ENCODE assay signal across 10 cellular contexts in genomic region chr1:173473599-173474011, GRCh38. TPM values are rescaled to one million over a fixed set of nuclear protein-coding genes. Genes with fewer than 3 reads are reported as not detected.
DNase-seq lines count a peak whose midpoint lies in the region; ATAC-seq and TF ChIP-seq lines count a peak whose summit lies in the region.
"Had no signal": no experiment of that assay in that cellular context is flagged by ENCODE, and none has a peak within 500 bp of the region (broad histone marks: within the 10 kb centered on the region; RNA-seq: fewer than 3 reads in every experiment).

No MANE protein-coding gene starts in this region.

- no peaks in the 10 kb centered on the region for H3K27me3 Mint-ChIP-seq in endodermal cell (ENCODE audit: insufficient read depth)
- H3K27me3 Mint-ChIP-seq in naive thymus-derived CD8-positive, alpha-beta T cell = no peaks in the 10 kb centered on the region

- no peaks in the 10 kb centered on the region for H3K9me2 ChIP-seq in Karpas-422 (replicated peaks; ENCODE audit: insufficient read depth, low read length)

- no peak overlapping the region for H3K9ac ChIP-seq in endodermal cell (ENCODE audit: extremely low read depth, low read length, poor library complexity, severe bottlenecking)
- no peak overlapping the region for H3K9ac ChIP-seq in Karpas-422 (ENCODE audit: low read length)
- H3K9ac ChIP-seq: parathyroid adenoma had no signal

- H3K4me3 Mint-ChIP-seq in endodermal cell = peak overlapping the region; percentile 97
- peak overlapping the region in 6 of 10 donors; percentile 7 to 87 (median 60) for H3K4me3 Mint-ChIP-seq in naive thymus-derived CD8-positive, alpha-beta T cell

- H3K4me2 ChIP-seq in Karpas-422 (ENCODE audit: low read depth, low read length, poor library complexity, severe bottlenecking) = no peak overlapping the region

- peak overlapping the region; percentile 69 for H3K4me3 ChIP-seq in endodermal cell (ENCODE audit: low read length)
- no peak overlapping the region for H3K4me3 ChIP-seq in Karpas-422 (ENCODE audit: low read length)

- H3K9me3 ChIP-seq in endodermal cell (ENCODE audit: control insufficient read depth, low read length) (peaks cover 50% of the 10 kb centered on the region), Karpas-422 (ENCODE audit: low read length) (peaks cover 5% of the 10 kb centered on the region)

- 81 to 92% methylated on average over 2 of the region's 2 CpGs for WGBS in endodermal cell (ENCODE audit: insufficient coverage in 1 of 2, insufficient read length in 1 of 2), 2 experiments

- peaks cover 38% of the 10 kb centered on the region for H3K36me3 ChIP-seq in endodermal cell (ENCODE audit: control insufficient read depth, insufficient read depth, low read length)
- H3K36me3 ChIP-seq in Karpas-422 (ENCODE audit: insufficient read depth, low read length) = peaks cover 12% of the 10 kb centered on the region; the same call in 1 of the 2 replicates

- peaks cover 4% of the 10 kb centered on the region for H3K4me1 ChIP-seq in endodermal cell (ENCODE audit: control insufficient read depth, insufficient read depth, low read length)
- peaks cover 19% of the 10 kb centered on the region for H3K4me1 ChIP-seq in Karpas-422 (ENCODE audit: low read length)
- H3K4me1 ChIP-seq: parathyroid adenoma had no signal

- DNase-seq in AG20443 (ENCODE audit: low spot score) = peak; percentile 40
- peak; percentile 28 for DNase-seq in NCI-H226
- no peak for DNase-seq in endodermal cell
- DNase-seq in naive thymus-derived CD8-positive, alpha-beta T cell = no peak
- no peak for DNase-seq in Karpas-422
- DNase-seq in NCI-H1436 treated with DMSO at 0.1 percent for 48 hours (lab: John Stamatoyannopoulos, UW) = no peak
- DNase-seq in effector CD4-positive, alpha-beta T cell = no peak
- DNase-seq: NCI-H1694 had no signal

- H3K4me1 Mint-ChIP-seq in endodermal cell = peaks cover 19% of the 10 kb centered on the region
- peaks cover 24 to 42% (median 42%) of the 10 kb centered on the region in 4 donors for H3K4me1 Mint-ChIP-seq in naive thymus-derived CD8-positive, alpha-beta T cell

- POLR2A ChIA-PET in naive thymus-derived CD8-positive, alpha-beta T cell (lab: Charles Lee) = no interaction called here

- peaks cover 41% of the 10 kb centered on the region for H3K79me2 ChIP-seq in Karpas-422 (ENCODE audit: low read length)

- H3K27ac ChIP-seq in endodermal cell (ENCODE audit: low read depth, low read length) = no peak overlapping the region
- no peak overlapping the region for H3K27ac ChIP-seq in Karpas-422 (ENCODE audit: low read length)
- H3K27ac ChIP-seq: parathyroid adenoma had no signal

- H3K36me3 Mint-ChIP-seq in endodermal cell (ENCODE audit: low read depth) = peaks cover 55% of the 10 kb centered on the region
- peaks cover 36 to 43% (median 36%) of the 10 kb centered on the region in 3 donors for H3K36me3 Mint-ChIP-seq in naive thymus-derived CD8-positive, alpha-beta T cell

- peak overlapping the region; percentile 99 for H3K27ac Mint-ChIP-seq in endodermal cell
- H3K27ac Mint-ChIP-seq in naive thymus-derived CD8-positive, alpha-beta T cell = peak overlapping the region in 7 of 10 donors; percentile 18 to 88 (median 25)

- no peak for ATAC-seq in naive thymus-derived CD8-positive, alpha-beta T cell
- no peak for ATAC-seq in GM18868 (IDR thresholded peaks at IDR 0.05; ENCODE audit: unreplicated experiment)

- no peaks in the 10 kb centered on the region for H3K27me3 ChIP-seq in endodermal cell (ENCODE audit: control insufficient read depth, insufficient read depth, low read length, poor library complexity, severe bottlenecking)
- H3K27me3 ChIP-seq in Karpas-422 (ENCODE audit: low read length) = no peaks in the 10 kb centered on the region

- no peak for TF ChIP-seq CTCF in endodermal cell (conservative IDR thresholded peaks at IDR 0.05)

- H3K9me3 Mint-ChIP-seq in endodermal cell = peaks cover 50% of the 10 kb centered on the region
- H3K9me3 Mint-ChIP-seq in naive thymus-derived CD8-positive, alpha-beta T cell = peaks cover 0 to 30% (median 18%) of the 10 kb centered on the region in 9 donors

- H2AFZ ChIP-seq in Karpas-422 (ENCODE audit: low read length) = no peak overlapping the region
- H2AFZ ChIP-seq: parathyroid adenoma had no signal

- H4K20me1 ChIP-seq in Karpas-422 (ENCODE audit: insufficient read depth, low read depth, low read length) = peaks cover 8% of the 10 kb centered on the region; the same call in 1 of the 2 replicates

RNA-seq across cellular contexts. Expression of gene PRDX6, which starts 3.5 kb away (rescaled TPM):
- 100 to 1,000 TPM; 483 to 623 TPM for total RNA-seq in endodermal cell
- 313 TPM for polyA plus RNA-seq in endodermal cell (2013, experiment 1 of 2)
- polyA plus RNA-seq in endodermal cell (2013, experiment 2 of 2) = 304 TPM
- 100 to 1,000 TPM; 109 to 115 TPM for total RNA-seq in naive thymus-derived CD8-positive, alpha-beta T cell
- polyA plus RNA-seq in naive thymus-derived CD8-positive, alpha-beta T cell = 100 to 1,000 TPM; 181 to 269 (median 189) TPM
- total RNA-seq in Karpas-422 (2014; rRNA removed; shearing (Covaris generic); ENCODE audit: low replicate concordance) = 107 and 232 TPM in 2 replicates

Comparison
In these comparisons a context has a peak if more than half of its experiments do, and no peak if none do; other contexts are left out.
1. DNase-seq: peak in AG20443 (single experiment) and NCI-H226 (single experiment); none in endodermal cell (single experiment), naive thymus-derived CD8-positive, alpha-beta T cell (0 of 10), Karpas-422 (single experiment), NCI-H1436 treated with DMSO at 0.1 percent for 48 hours (single experiment) and effector CD4-positive, alpha-beta T cell (single experiment).